36 cellular contexts compared by ENCODE assay signal in genomic region chr3:9713142-9713541, GRCh38. TPM values are rescaled to one million over a fixed set of nuclear protein-coding genes. Genes with fewer than 3 reads are reported as not detected.
"Had no signal": no experiment of that assay in that cellular context is flagged by ENCODE, and none has a peak within 500 bp of the region (broad histone marks: within the 10 kb centered on the region; RNA-seq: fewer than 3 reads in every experiment).

No MANE protein-coding gene starts in this region.

- DNase-seq: activated B cell treated with CpG ODN at 0.5 μM for 24 hours; activated CD4-positive, alpha-beta memory T cell treated with anti-CD3 and anti-CD28 coated beads, Interleukin-2, amount 10 ng/mL, durations not matched to agents 7 days and 5 days; activated CD4-positive, alpha-beta T cell treated with anti-CD3 and anti-CD28 coated beads for 1 hour; activated CD4-positive, alpha-beta T cell treated with anti-CD3 and anti-CD28 coated beads for 36 hours; activated CD4-positive, alpha-beta T cell treated with anti-CD3 and anti-CD28 coated beads for 48 hours; activated CD4-positive, alpha-beta T cell treated with anti-CD3 and anti-CD28 coated beads, Interleukin-2, amount 10 ng/mL, durations not matched to agents 7 days and 5 days; activated CD4-positive, alpha-beta T cell treated with anti-CD3 and anti-CD28 coated beads, Interleukin-2, amount 50 U/mL, for 48 hours; activated CD8-positive, alpha-beta memory T cell treated with anti-CD3 and anti-CD28 coated beads, Interleukin-2, amount 50 U/mL, for 4 hours; activated CD8-positive, alpha-beta T cell treated with anti-CD3 and anti-CD28 coated beads, Interleukin-2, amount 10 ng/mL, durations not matched to agents 7 days and 5 days; activated gamma-delta T cell treated with Interleukin-2 at 50 U/mL for 16 hours; activated naive CD4-positive, alpha-beta T cell; activated naive CD4-positive, alpha-beta T cell treated with anti-CD3 and anti-CD28 coated beads for 36 hours; activated naive CD4-positive, alpha-beta T cell treated with anti-CD3 and anti-CD28 coated beads, Interleukin-2, amount 50 U/mL, for 16 hours; activated naive CD8-positive, alpha-beta T cell treated with anti-CD3 and anti-CD28 coated beads for 36 hours; activated T-cell treated with anti-CD3 and anti-CD28 coated beads for 4 hours; activated T-cell treated with anti-CD3 and anti-CD28 coated beads, Interleukin-2, amount 50 U/mL, for 1 hour; activated T-cell treated with anti-CD3 and anti-CD28 coated beads, Interleukin-2, amount 50 U/mL, for 4 hours; activated T-cell treated with anti-CD3 and anti-CD28 coated beads, Interleukin-2, amount 50 U/mL, for 72 hours; adrenal gland; amniotic stem cell; aorta; body of pancreas; brain microvascular endothelial cell; central memory CD4-positive, alpha-beta T cell; SW 1271; T-helper 1 cell; T-helper 2 cell; T-helper 9 cell had no signal

- H3K27me3 Mint-ChIP-seq: activated naive CD8-positive, alpha-beta T cell treated with anti-CD3 and anti-CD28 coated beads for 36 hours; activated T-helper 17 cell treated with anti-CD3 and anti-CD28 coated beads, Interleukin-2, amount 50 U/mL, for 72 hours had no signal

- H3K27ac Mint-ChIP-seq: activated B cell treated with CpG ODN at 0.5 μM for 24 hours; activated CD4-positive, alpha-beta memory T cell treated with anti-CD3 and anti-CD28 coated beads, Interleukin-2, amount 10 ng/mL, durations not matched to agents 7 days and 5 days; activated CD4-positive, alpha-beta T cell treated with anti-CD3 and anti-CD28 coated beads for 36 hours; activated CD4-positive, alpha-beta T cell treated with anti-CD3 and anti-CD28 coated beads, Interleukin-2, amount 10 ng/mL, durations not matched to agents 7 days and 5 days; activated CD8-positive, alpha-beta T cell treated with anti-CD3 and anti-CD28 coated beads, Interleukin-2, amount 10 ng/mL, durations not matched to agents 7 days and 5 days; activated naive CD4-positive, alpha-beta T cell treated with anti-CD3 and anti-CD28 coated beads for 36 hours; activated naive CD4-positive, alpha-beta T cell treated with anti-CD3 and anti-CD28 coated beads, Interleukin-2, amount 50 U/mL, for 72 hours; activated naive CD8-positive, alpha-beta T cell treated with anti-CD3 and anti-CD28 coated beads for 36 hours; activated T-cell treated with anti-CD3 and anti-CD28 coated beads, Interleukin-2, amount 50 U/mL, for 72 hours; activated T-helper 1 cell treated with anti-CD3 and anti-CD28 coated beads, Interleukin-12 subunit alpha, Interleukin-12 subunit beta, Interleukin-2, Interleukin-4 antibody, amounts not matched to agents 30 ng/mL and 10 ng/mL and 1 ng/mL, durations not matched to agents 14 hours and 24 hours and 36 hours; activated T-helper 17 cell treated with anti-CD3 and anti-CD28 coated beads, Interleukin-2, amount 50 U/mL, for 72 hours; T-helper 1 cell treated with Interleukin-12 subunit alpha and Interleukin-12 subunit beta and Interleukin-4 antibody, amounts not matched to agents 30 μg/mL and 1 μg/mL, for 36 hours; T-helper 2 cell treated with Interferon-gamma antibody and Interleukin-4, amounts not matched to agents 5 μg/mL and 100 μg/mL, for 36 hours had no signal

- H3K36me3 ChIP-seq: adrenal gland, brain microvascular endothelial cell, breast epithelium had no signal

- H3K4me1 ChIP-seq: breast epithelium had no signal

- H3K4me3 ChIP-seq: adrenal gland, body of pancreas, breast epithelium had no signal

- H3K27me3 ChIP-seq: adrenal gland, body of pancreas, brain microvascular endothelial cell, breast epithelium had no signal

- H3K4me1 Mint-ChIP-seq: activated B cell treated with CpG ODN at 0.5 μM for 24 hours; activated naive CD8-positive, alpha-beta T cell treated with anti-CD3 and anti-CD28 coated beads for 36 hours; activated T-helper 17 cell treated with anti-CD3 and anti-CD28 coated beads, Interleukin-2, amount 50 U/mL, for 72 hours had no signal

- H3K4me3 Mint-ChIP-seq: activated B cell treated with CpG ODN at 0.5 μM for 24 hours; activated CD4-positive, alpha-beta memory T cell treated with anti-CD3 and anti-CD28 coated beads, Interleukin-2, amount 10 ng/mL, durations not matched to agents 7 days and 5 days; activated CD4-positive, alpha-beta T cell treated with anti-CD3 and anti-CD28 coated beads for 36 hours; activated CD4-positive, alpha-beta T cell treated with anti-CD3 and anti-CD28 coated beads, Interleukin-2, amount 10 ng/mL, durations not matched to agents 7 days and 5 days; activated CD8-positive, alpha-beta T cell treated with anti-CD3 and anti-CD28 coated beads, Interleukin-2, amount 10 ng/mL, durations not matched to agents 7 days and 5 days; activated naive CD4-positive, alpha-beta T cell treated with anti-CD3 and anti-CD28 coated beads for 36 hours; activated naive CD8-positive, alpha-beta T cell treated with anti-CD3 and anti-CD28 coated beads for 36 hours; activated T-cell treated with anti-CD3 and anti-CD28 coated beads, Interleukin-2, amount 50 U/mL, for 4 hours; activated T-cell treated with anti-CD3 and anti-CD28 coated beads, Interleukin-2, amount 50 U/mL, for 72 hours; activated T-helper 1 cell treated with anti-CD3 and anti-CD28 coated beads, Interleukin-12 subunit alpha, Interleukin-12 subunit beta, Interleukin-2, Interleukin-4 antibody, amounts not matched to agents 30 ng/mL and 10 ng/mL and 1 ng/mL, durations not matched to agents 14 hours and 24 hours and 36 hours; activated T-helper 17 cell treated with anti-CD3 and anti-CD28 coated beads, Interleukin-2, amount 50 U/mL, for 72 hours; T-helper 1 cell treated with Interleukin-12 subunit alpha and Interleukin-12 subunit beta and Interleukin-4 antibody, amounts not matched to agents 30 μg/mL and 1 μg/mL, for 36 hours; T-helper 2 cell treated with Interferon-gamma antibody and Interleukin-4, amounts not matched to agents 5 μg/mL and 100 μg/mL, for 36 hours had no signal

- H3K36me3 Mint-ChIP-seq: activated naive CD4-positive, alpha-beta T cell treated with anti-CD3 and anti-CD28 coated beads, Interleukin-2, amount 50 U/mL, for 72 hours; activated naive CD8-positive, alpha-beta T cell treated with anti-CD3 and anti-CD28 coated beads for 36 hours had no signal

- H3K9me3 Mint-ChIP-seq: activated B cell treated with CpG ODN at 0.5 μM for 24 hours; activated CD4-positive, alpha-beta memory T cell treated with anti-CD3 and anti-CD28 coated beads, Interleukin-2, amount 10 ng/mL, durations not matched to agents 7 days and 5 days; activated CD4-positive, alpha-beta T cell treated with anti-CD3 and anti-CD28 coated beads, Interleukin-2, amount 10 ng/mL, durations not matched to agents 7 days and 5 days; activated naive CD4-positive, alpha-beta T cell treated with anti-CD3 and anti-CD28 coated beads for 36 hours; activated naive CD4-positive, alpha-beta T cell treated with anti-CD3 and anti-CD28 coated beads, Interleukin-2, amount 50 U/mL, for 72 hours; activated naive CD8-positive, alpha-beta T cell treated with anti-CD3 and anti-CD28 coated beads for 36 hours; activated T-cell treated with anti-CD3 and anti-CD28 coated beads, Interleukin-2, amount 50 U/mL, for 4 hours; activated T-cell treated with anti-CD3 and anti-CD28 coated beads, Interleukin-2, amount 50 U/mL, for 72 hours; activated T-helper 1 cell treated with anti-CD3 and anti-CD28 coated beads, Interleukin-12 subunit alpha, Interleukin-12 subunit beta, Interleukin-2, Interleukin-4 antibody, amounts not matched to agents 30 ng/mL and 10 ng/mL and 1 ng/mL, durations not matched to agents 14 hours and 24 hours and 36 hours; activated T-helper 17 cell treated with anti-CD3 and anti-CD28 coated beads, Interleukin-2, amount 50 U/mL, for 72 hours; T-helper 1 cell treated with Interleukin-12 subunit alpha and Interleukin-12 subunit beta and Interleukin-4 antibody, amounts not matched to agents 30 μg/mL and 1 μg/mL, for 36 hours; T-helper 2 cell treated with Interferon-gamma antibody and Interleukin-4, amounts not matched to agents 5 μg/mL and 100 μg/mL, for 36 hours had no signal

- H3K27ac ChIP-seq: adrenal gland, body of pancreas, brain microvascular endothelial cell, breast epithelium, VCaP had no signal

- H3K9me3 ChIP-seq: adrenal gland, body of pancreas, breast epithelium had no signal

RNA-seq across cellular contexts. Expression of gene CPNE9, which starts 9.5 kb away (rescaled TPM):
- total RNA-seq: activated CD8-positive, alpha-beta T cell treated with anti-CD3 and anti-CD28 coated beads, Interleukin-2, amount 10 ng/mL, durations not matched to agents 7 days and 5 days; activated naive CD4-positive, alpha-beta T cell treated with anti-CD3 and anti-CD28 coated beads for 36 hours; activated naive CD8-positive, alpha-beta T cell treated with anti-CD3 and anti-CD28 coated beads for 36 hours; activated T-helper 1 cell treated with anti-CD3 and anti-CD28 coated beads, Interleukin-12 subunit alpha, Interleukin-12 subunit beta, Interleukin-2, Interleukin-4 antibody, amounts not matched to agents 30 ng/mL and 10 ng/mL and 1 ng/mL, durations not matched to agents 14 hours and 24 hours and 36 hours; aorta; body of pancreas; breast epithelium; cardiac septum had no signal
